ENCODE assay signal across 23 cellular contexts in the genomic region with DNA sequence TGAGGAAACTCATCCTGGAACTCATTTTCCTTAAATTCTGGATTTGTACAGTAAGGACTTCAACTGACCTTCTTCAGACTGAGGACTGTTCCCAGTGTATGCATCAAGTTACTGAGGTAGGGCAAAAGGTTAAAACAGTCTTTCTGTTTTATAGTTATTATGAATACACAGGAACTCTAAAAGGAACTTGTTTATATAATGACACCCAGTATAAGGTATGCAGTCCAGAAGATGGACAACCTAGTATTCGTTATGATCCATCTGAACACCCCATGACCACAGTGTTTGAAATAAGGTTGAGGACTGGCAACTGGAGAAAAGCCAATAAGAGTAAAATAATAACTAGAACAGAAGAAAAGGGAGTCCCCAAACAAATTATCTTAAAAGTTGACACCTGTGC.
"Had no signal": no experiment of that assay in that cellular context is flagged by ENCODE, and none has a peak within 500 bp of the region (broad histone marks: within the 10 kb centered on the region; RNA-seq: fewer than 3 reads in every experiment).

No MANE protein-coding gene starts in this region.

- H3K4me1 ChIP-seq: gastrocnemius medialis, heart left ventricle, lower lobe of right lung, vagina had no signal

- ATAC-seq: activated T-cell treated with anti-CD3 and anti-CD28 coated beads, Interleukin-2, amount 50 U/mL, for 72 hours; body of pancreas; effector memory CD8-positive, alpha-beta T cell; esophagus mucosa; gastrocnemius medialis; heart left ventricle; left lobe of liver; lower lobe of right lung; sciatic nerve; stimulated activated naive B cell treated with anti-CD40 and anti-IgM and Interleukin-4, amounts not matched to agents 10 μg/mL and 1 μg/mL and 100 μg/mL, for 72 hours had no signal

- H3K27ac ChIP-seq: body of pancreas, gastrocnemius medialis, heart left ventricle, lower lobe of right lung, thoracic aorta, vagina had no signal

- H3K36me3 ChIP-seq: gastrocnemius medialis, heart left ventricle, lower lobe of right lung, thoracic aorta, vagina had no signal

- H3K9me3 ChIP-seq: body of pancreas, gastrocnemius medialis, heart left ventricle, lower lobe of right lung, thoracic aorta, vagina had no signal

- DNase-seq: activated CD4-positive, alpha-beta memory T cell treated with anti-CD3 and anti-CD28 coated beads for 36 hours; activated CD4-positive, alpha-beta T cell treated with anti-CD3 and anti-CD28 coated beads for 4 hours; activated CD4-positive, CD25-positive, alpha-beta regulatory T cell; activated effector memory CD4-positive, alpha-beta T cell treated with Interleukin-2 at 50 U/mL for 16 hours; activated naive CD4-positive, alpha-beta T cell treated with anti-CD3 and anti-CD28 coated beads for 36 hours; activated T-cell treated with anti-CD3 and anti-CD28 coated beads, Interleukin-2, amount 50 U/mL, for 72 hours; amygdala; body of pancreas; effector memory CD8-positive, alpha-beta T cell; gastrocnemius medialis; heart left ventricle; lower lobe of right lung; mesendoderm; naive B cell; stimulated activated CD4-positive, alpha-beta T cell treated with anti-CD3 and anti-CD28 coated beads, Interleukin-2, amount 100 ng/mL, for 48 hours; stimulated activated CD8-positive, alpha-beta memory T cell treated with anti-CD3 and anti-CD28 coated beads, Interleukin-4, amount 100 ng/mL, for 48 hours; stimulated activated naive B cell treated with anti-CD40 and anti-IgM and Interleukin-4, amounts not matched to agents 10 μg/mL and 1 μg/mL and 100 μg/mL, for 72 hours; T1000 had no signal

- H3K4me3 ChIP-seq: body of pancreas, gastrocnemius medialis, heart left ventricle, lower lobe of right lung, thoracic aorta, vagina had no signal

- H3K27me3 ChIP-seq: body of pancreas, gastrocnemius medialis, heart left ventricle, vagina had no signal
